In the genomic region with DNA sequence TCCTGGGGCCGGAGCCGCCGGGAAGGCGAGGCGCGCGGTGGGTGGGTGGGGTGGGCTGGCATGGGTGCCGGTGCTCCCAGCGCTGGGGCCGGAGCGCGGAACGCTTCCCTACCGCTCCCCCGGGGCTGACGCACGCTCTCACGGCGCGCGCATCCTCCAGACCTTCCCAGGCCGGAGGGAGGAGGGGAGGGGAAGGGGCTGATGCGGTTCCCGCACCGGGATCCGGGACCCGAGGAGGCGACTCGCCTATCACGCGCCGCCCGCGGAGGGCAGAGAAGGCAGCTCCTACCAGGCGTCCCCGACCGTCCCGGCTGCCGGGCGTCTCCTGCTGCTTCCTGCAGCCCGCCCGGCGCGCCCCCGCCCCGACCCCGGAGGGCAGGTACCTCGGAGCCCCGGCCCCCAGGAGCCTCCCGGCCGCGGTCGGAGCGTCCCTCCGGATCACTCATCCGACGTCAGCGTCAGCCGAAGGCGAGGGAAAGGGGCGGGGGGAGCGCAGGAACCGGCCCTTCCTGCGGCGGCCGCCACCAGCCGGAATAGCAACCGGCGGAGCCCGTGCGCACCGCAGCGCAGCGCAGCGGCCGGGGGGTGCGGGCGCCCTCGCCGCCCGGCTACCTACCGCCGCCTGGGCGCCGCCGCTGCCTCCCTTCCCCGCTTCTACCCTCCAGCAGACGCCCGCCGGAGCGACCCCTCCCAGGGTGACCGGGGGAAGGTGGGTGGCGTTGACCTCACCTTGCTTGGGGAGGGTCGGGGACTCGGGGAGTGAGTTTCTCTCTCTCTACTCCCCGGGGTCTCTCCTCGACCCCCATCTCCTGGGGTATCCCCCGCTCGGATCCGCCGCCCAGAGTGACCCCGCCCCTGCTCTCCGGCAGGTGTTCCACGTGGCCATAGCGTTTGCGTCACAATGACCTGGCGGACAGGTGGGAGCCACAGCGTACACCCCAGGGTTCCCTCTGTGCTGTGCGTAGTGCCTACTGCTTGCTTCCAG, we compare ENCODE assay signal across 1 cellular context.
TF ChIP-seq lines count a peak whose summit lies in the region.

A gene (minus strand): TSS at position 457 of the 985 bp plus-strand sequence. CDS start 26,241 bp downstream, outside the sequence.

TF ChIP-seq in K562, 482 proteins besides CTCF, POLR2A, EP300 and RAD21 (continued from another document and continues in another):
- TF ChIP-seq, protein P1, sequence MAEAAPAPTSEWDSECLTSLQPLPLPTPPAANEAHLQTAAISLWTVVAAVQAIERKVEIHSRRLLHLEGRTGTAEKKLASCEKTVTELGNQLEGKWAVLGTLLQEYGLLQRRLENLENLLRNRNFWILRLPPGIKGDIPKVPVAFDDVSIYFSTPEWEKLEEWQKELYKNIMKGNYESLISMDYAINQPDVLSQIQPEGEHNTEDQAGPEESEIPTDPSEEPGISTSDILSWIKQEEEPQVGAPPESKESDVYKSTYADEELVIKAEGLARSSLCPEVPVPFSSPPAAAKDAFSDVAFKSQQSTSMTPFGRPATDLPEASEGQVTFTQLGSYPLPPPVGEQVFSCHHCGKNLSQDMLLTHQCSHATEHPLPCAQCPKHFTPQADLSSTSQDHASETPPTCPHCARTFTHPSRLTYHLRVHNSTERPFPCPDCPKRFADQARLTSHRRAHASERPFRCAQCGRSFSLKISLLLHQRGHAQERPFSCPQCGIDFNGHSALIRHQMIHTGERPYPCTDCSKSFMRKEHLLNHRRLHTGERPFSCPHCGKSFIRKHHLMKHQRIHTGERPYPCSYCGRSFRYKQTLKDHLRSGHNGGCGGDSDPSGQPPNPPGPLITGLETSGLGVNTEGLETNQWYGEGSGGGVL (CRISPR knock-in tag; IDR thresholded peaks at IDR 0.05) = no peak
- TF ChIP-seq, protein P2, sequence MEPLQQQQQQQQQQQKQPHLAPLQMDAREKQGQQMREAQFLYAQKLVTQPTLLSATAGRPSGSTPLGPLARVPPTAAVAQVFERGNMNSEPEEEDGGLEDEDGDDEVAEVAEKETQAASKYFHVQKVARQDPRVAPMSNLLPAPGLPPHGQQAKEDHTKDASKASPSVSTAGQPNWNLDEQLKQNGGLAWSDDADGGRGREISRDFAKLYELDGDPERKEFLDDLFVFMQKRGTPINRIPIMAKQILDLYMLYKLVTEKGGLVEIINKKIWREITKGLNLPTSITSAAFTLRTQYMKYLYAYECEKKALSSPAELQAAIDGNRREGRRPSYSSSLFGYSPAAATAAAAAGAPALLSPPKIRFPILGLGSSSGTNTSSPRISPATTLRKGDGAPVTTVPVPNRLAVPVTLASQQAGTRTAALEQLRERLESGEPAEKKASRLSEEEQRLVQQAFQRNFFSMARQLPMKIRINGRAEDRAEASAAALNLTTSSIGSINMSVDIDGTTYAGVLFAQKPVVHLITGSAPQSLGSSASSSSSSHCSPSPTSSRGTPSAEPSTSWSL (CRISPR knock-in tag; IDR thresholded peaks at IDR 0.05; ENCODE audit: borderline replicate concordance) = no peak
- no peak for TF ChIP-seq CAMTA2 (CRISPR knock-in tag; conservative IDR thresholded peaks at IDR 0.05)
- no peak for TF ChIP-seq ZNF408 (CRISPR knock-in tag; IDR thresholded peaks at IDR 0.05; ENCODE audit: low read depth)
- TF ChIP-seq EHMT2 (IDR thresholded peaks at IDR 0.05) = no peak
- no peak for TF ChIP-seq MTF1 (CRISPR knock-in tag; IDR thresholded peaks at IDR 0.05; ENCODE audit: borderline replicate concordance)
- peak; percentile 35; the same call in 1 of the 2 replicates for TF ChIP-seq CEBPG (CRISPR knock-in tag; IDR thresholded peaks at IDR 0.05)
- no peak for TF ChIP-seq CEBPG (tag; conservative IDR thresholded peaks at IDR 0.05 in 1 of 2, IDR thresholded peaks at IDR 0.05 in 1 of 2)
- no peak for TF ChIP-seq GTF2E2 (tag; IDR thresholded peaks at IDR 0.05)
- TF ChIP-seq, protein P3, sequence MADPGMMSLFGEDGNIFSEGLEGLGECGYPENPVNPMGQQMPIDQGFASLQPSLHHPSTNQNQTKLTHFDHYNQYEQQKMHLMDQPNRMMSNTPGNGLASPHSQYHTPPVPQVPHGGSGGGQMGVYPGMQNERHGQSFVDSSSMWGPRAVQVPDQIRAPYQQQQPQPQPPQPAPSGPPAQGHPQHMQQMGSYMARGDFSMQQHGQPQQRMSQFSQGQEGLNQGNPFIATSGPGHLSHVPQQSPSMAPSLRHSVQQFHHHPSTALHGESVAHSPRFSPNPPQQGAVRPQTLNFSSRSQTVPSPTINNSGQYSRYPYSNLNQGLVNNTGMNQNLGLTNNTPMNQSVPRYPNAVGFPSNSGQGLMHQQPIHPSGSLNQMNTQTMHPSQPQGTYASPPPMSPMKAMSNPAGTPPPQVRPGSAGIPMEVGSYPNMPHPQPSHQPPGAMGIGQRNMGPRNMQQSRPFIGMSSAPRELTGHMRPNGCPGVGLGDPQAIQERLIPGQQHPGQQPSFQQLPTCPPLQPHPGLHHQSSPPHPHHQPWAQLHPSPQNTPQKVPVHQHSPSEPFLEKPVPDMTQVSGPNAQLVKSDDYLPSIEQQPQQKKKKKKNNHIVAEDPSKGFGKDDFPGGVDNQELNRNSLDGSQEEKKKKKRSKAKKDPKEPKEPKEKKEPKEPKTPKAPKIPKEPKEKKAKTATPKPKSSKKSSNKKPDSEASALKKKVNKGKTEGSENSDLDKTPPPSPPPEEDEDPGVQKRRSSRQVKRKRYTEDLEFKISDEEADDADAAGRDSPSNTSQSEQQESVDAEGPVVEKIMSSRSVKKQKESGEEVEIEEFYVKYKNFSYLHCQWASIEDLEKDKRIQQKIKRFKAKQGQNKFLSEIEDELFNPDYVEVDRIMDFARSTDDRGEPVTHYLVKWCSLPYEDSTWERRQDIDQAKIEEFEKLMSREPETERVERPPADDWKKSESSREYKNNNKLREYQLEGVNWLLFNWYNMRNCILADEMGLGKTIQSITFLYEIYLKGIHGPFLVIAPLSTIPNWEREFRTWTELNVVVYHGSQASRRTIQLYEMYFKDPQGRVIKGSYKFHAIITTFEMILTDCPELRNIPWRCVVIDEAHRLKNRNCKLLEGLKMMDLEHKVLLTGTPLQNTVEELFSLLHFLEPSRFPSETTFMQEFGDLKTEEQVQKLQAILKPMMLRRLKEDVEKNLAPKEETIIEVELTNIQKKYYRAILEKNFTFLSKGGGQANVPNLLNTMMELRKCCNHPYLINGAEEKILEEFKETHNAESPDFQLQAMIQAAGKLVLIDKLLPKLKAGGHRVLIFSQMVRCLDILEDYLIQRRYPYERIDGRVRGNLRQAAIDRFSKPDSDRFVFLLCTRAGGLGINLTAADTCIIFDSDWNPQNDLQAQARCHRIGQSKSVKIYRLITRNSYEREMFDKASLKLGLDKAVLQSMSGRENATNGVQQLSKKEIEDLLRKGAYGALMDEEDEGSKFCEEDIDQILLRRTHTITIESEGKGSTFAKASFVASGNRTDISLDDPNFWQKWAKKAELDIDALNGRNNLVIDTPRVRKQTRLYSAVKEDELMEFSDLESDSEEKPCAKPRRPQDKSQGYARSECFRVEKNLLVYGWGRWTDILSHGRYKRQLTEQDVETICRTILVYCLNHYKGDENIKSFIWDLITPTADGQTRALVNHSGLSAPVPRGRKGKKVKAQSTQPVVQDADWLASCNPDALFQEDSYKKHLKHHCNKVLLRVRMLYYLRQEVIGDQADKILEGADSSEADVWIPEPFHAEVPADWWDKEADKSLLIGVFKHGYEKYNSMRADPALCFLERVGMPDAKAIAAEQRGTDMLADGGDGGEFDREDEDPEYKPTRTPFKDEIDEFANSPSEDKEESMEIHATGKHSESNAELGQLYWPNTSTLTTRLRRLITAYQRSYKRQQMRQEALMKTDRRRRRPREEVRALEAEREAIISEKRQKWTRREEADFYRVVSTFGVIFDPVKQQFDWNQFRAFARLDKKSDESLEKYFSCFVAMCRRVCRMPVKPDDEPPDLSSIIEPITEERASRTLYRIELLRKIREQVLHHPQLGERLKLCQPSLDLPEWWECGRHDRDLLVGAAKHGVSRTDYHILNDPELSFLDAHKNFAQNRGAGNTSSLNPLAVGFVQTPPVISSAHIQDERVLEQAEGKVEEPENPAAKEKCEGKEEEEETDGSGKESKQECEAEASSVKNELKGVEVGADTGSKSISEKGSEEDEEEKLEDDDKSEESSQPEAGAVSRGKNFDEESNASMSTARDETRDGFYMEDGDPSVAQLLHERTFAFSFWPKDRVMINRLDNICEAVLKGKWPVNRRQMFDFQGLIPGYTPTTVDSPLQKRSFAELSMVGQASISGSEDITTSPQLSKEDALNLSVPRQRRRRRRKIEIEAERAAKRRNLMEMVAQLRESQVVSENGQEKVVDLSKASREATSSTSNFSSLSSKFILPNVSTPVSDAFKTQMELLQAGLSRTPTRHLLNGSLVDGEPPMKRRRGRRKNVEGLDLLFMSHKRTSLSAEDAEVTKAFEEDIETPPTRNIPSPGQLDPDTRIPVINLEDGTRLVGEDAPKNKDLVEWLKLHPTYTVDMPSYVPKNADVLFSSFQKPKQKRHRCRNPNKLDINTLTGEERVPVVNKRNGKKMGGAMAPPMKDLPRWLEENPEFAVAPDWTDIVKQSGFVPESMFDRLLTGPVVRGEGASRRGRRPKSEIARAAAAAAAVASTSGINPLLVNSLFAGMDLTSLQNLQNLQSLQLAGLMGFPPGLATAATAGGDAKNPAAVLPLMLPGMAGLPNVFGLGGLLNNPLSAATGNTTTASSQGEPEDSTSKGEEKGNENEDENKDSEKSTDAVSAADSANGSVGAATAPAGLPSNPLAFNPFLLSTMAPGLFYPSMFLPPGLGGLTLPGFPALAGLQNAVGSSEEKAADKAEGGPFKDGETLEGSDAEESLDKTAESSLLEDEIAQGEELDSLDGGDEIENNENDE (IDR thresholded peaks at IDR 0.05; ENCODE audit: low read depth, low read length) = no peak
- TF ChIP-seq, protein P4, sequence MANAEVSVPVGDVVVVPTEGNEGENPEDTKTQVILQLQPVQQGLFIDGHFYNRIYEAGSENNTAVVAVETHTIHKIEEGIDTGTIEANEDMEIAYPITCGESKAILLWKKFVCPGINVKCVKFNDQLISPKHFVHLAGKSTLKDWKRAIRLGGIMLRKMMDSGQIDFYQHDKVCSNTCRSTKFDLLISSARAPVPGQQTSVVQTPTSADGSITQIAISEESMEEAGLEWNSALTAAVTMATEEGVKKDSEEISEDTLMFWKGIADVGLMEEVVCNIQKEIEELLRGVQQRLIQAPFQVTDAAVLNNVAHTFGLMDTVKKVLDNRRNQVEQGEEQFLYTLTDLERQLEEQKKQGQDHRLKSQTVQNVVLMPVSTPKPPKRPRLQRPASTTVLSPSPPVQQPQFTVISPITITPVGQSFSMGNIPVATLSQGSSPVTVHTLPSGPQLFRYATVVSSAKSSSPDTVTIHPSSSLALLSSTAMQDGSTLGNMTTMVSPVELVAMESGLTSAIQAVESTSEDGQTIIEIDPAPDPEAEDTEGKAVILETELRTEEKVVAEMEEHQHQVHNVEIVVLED (CRISPR knock-in tag; IDR thresholded peaks at IDR 0.05) = peak; percentile 75
- TF ChIP-seq SMARCC2 (IDR thresholded peaks at IDR 0.05; ENCODE audit: low read depth) = no peak
- TF ChIP-seq ZNF589 (CRISPR knock-in tag; IDR thresholded peaks at IDR 0.05; ENCODE audit: low read depth) = no peak; the same call in 1 of the 2 replicates
- TF ChIP-seq, protein P5, sequence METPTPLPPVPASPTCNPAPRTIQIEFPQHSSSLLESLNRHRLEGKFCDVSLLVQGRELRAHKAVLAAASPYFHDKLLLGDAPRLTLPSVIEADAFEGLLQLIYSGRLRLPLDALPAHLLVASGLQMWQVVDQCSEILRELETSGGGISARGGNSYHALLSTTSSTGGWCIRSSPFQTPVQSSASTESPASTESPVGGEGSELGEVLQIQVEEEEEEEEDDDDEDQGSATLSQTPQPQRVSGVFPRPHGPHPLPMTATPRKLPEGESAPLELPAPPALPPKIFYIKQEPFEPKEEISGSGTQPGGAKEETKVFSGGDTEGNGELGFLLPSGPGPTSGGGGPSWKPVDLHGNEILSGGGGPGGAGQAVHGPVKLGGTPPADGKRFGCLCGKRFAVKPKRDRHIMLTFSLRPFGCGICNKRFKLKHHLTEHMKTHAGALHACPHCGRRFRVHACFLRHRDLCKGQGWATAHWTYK (CRISPR knock-in tag; IDR thresholded peaks at IDR 0.05) = no peak
- TF ChIP-seq, protein P6, sequence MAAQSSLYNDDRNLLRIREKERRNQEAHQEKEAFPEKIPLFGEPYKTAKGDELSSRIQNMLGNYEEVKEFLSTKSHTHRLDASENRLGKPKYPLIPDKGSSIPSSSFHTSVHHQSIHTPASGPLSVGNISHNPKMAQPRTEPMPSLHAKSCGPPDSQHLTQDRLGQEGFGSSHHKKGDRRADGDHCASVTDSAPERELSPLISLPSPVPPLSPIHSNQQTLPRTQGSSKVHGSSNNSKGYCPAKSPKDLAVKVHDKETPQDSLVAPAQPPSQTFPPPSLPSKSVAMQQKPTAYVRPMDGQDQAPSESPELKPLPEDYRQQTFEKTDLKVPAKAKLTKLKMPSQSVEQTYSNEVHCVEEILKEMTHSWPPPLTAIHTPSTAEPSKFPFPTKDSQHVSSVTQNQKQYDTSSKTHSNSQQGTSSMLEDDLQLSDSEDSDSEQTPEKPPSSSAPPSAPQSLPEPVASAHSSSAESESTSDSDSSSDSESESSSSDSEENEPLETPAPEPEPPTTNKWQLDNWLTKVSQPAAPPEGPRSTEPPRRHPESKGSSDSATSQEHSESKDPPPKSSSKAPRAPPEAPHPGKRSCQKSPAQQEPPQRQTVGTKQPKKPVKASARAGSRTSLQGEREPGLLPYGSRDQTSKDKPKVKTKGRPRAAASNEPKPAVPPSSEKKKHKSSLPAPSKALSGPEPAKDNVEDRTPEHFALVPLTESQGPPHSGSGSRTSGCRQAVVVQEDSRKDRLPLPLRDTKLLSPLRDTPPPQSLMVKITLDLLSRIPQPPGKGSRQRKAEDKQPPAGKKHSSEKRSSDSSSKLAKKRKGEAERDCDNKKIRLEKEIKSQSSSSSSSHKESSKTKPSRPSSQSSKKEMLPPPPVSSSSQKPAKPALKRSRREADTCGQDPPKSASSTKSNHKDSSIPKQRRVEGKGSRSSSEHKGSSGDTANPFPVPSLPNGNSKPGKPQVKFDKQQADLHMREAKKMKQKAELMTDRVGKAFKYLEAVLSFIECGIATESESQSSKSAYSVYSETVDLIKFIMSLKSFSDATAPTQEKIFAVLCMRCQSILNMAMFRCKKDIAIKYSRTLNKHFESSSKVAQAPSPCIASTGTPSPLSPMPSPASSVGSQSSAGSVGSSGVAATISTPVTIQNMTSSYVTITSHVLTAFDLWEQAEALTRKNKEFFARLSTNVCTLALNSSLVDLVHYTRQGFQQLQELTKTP (IDR thresholded peaks at IDR 0.05; ENCODE audit: low read depth in 1 of 2, partially characterized antibody in 2 of 2) = no peak
- TF ChIP-seq TEAD2 (tag; IDR thresholded peaks at IDR 0.05) = no peak
- no peak for TF ChIP-seq HDGF (IDR thresholded peaks at IDR 0.05)
- TF ChIP-seq SMARCA5 (IDR thresholded peaks at IDR 0.05) = no peak
- no peak for TF ChIP-seq KAT8 (IDR thresholded peaks at IDR 0.05; ENCODE audit: low read depth)
- TF ChIP-seq, protein P7, sequence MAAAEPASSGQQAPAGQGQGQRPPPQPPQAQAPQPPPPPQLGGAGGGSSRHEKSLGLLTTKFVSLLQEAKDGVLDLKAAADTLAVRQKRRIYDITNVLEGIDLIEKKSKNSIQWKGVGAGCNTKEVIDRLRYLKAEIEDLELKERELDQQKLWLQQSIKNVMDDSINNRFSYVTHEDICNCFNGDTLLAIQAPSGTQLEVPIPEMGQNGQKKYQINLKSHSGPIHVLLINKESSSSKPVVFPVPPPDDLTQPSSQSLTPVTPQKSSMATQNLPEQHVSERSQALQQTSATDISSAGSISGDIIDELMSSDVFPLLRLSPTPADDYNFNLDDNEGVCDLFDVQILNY (CRISPR knock-in tag; IDR thresholded peaks at IDR 0.05) = no peak
